In genomic region chr17:68019675-68020450, GRCh38 we compare ENCODE assay signal across 8 cellular contexts. TPM values are rescaled to one million over a fixed set of nuclear protein-coding genes. Genes with fewer than 3 reads are reported as not detected.
A peak's percentile ranks its signal among the peaks of the same experiment; 100 is the strongest.
DNase-seq lines count a peak whose midpoint lies in the region; ATAC-seq, FAIRE-seq and TF ChIP-seq lines count a peak whose summit lies in the region.

No MANE protein-coding gene starts in this region.

- TF ChIP-seq POLR2A in H54 (IDR thresholded peaks at IDR 0.05; ENCODE audit: low read depth, low read length) = peak; percentile 82

- no peak for TF ChIP-seq CTCF in LNCaP clone FGC (IDR thresholded peaks at IDR 0.05; ENCODE audit: control insufficient read depth, extremely low read depth, insufficient read depth)
- TF ChIP-seq CTCF in fibroblast of pulmonary artery (IDR thresholded peaks at IDR 0.05; ENCODE audit: low read length, missing control alignments) = peak; percentile 8

- no peaks in the 10 kb centered on the region for H3K9me3 Mint-ChIP-seq in natural killer cell treated with Interleukin-12 subunit alpha and Interleukin-12 subunit beta and Interleukin-15 and Interleukin-18, amount 100 ng/mL, for 72 hours

- H3K36me3 Mint-ChIP-seq in natural killer cell treated with Interleukin-12 subunit alpha and Interleukin-12 subunit beta and Interleukin-15 and Interleukin-18, amount 100 ng/mL, for 72 hours = no peaks in the 10 kb centered on the region

- DNase-seq in G401 (ENCODE audit: low spot score) (peak; percentile 96), H54 (ENCODE audit: insufficient read length, low spot score) (peak; percentile 94), LNCaP clone FGC (ENCODE audit: low read depth) (peak; percentile 91), RPMI8226 (peak; percentile 96), fibroblast of pulmonary artery (ENCODE audit: low read depth) (peak; percentile 96)
- peak; percentile 98 for DNase-seq in activated T-helper 9 cell treated with anti-CD3 and anti-CD28 coated beads, Interleukin-2, amount 50 U/mL, for 16 hours (ENCODE audit: low read depth)
- DNase-seq in natural killer cell treated with Interleukin-12 subunit alpha and Interleukin-12 subunit beta and Interleukin-15 and Interleukin-18, amount 100 ng/mL, for 72 hours (ENCODE audit: low spot score) = peak; percentile 98
- peak; percentile 94 for DNase-seq in stimulated activated naive CD4-positive, alpha-beta T cell treated with Interleukin-2 at 50 U/mL for 16 hours (lab: John Stamatoyannopoulos, UW)

- peak overlapping the region; percentile 61 for H3K4me3 ChIP-seq in LNCaP clone FGC (ENCODE audit: low read depth, low read length)
- H3K4me3 ChIP-seq in fibroblast of pulmonary artery (replicated peaks; ENCODE audit: low read depth, low read length) = peak overlapping the region; percentile 64

- peaks cover 12 to 15% of the 10 kb centered on the region in 2 donors for H3K4me1 Mint-ChIP-seq in natural killer cell treated with Interleukin-12 subunit alpha and Interleukin-12 subunit beta and Interleukin-15 and Interleukin-18, amount 100 ng/mL, for 72 hours (ENCODE audit: low read depth in 2 of 2)

- in situ Hi-C loops in G401 (cut with HindIII; ENCODE audit: low sequenced_read_pairs) = no loop called here

- ATAC-seq in natural killer cell treated with Interleukin-12 subunit alpha and Interleukin-12 subunit beta and Interleukin-15 and Interleukin-18, amount 100 ng/mL, for 72 hours = peak; percentile 97

- FAIRE-seq in H54 (lab: Jason Lieb, UNC) = peak; percentile 78

- peak overlapping the region; percentile 89 for H3K4me3 Mint-ChIP-seq in natural killer cell treated with Interleukin-12 subunit alpha and Interleukin-12 subunit beta and Interleukin-15 and Interleukin-18, amount 100 ng/mL, for 72 hours

- H3K27me3 Mint-ChIP-seq in natural killer cell treated with Interleukin-12 subunit alpha and Interleukin-12 subunit beta and Interleukin-15 and Interleukin-18, amount 100 ng/mL, for 72 hours = no peaks in the 10 kb centered on the region

- H3K27ac Mint-ChIP-seq in natural killer cell treated with Interleukin-12 subunit alpha and Interleukin-12 subunit beta and Interleukin-15 and Interleukin-18, amount 100 ng/mL, for 72 hours = peak overlapping the region; percentile 89 to 97

RNA-seq across cellular contexts. Expression of gene KPNA2, which starts 15.7 kb away (rescaled TPM):
- total RNA-seq in G401 (2014; rRNA removed; shearing (Covaris generic)) = 148 and 199 TPM in 2 replicates
- 100 to 1,000 TPM; 172 to 218 TPM for total RNA-seq in natural killer cell treated with Interleukin-12 subunit alpha and Interleukin-12 subunit beta and Interleukin-15 and Interleukin-18, amount 100 ng/mL, for 72 hours

RNA-seq across cellular contexts. Expression of gene C17orf58, which starts 23.6 kb away (rescaled TPM):
- 22.6 and 32.6 TPM in 2 replicates for total RNA-seq in G401 (2014; rRNA removed; shearing (Covaris generic))
- 10 to 100 TPM; 19.2 to 24.6 TPM for total RNA-seq in natural killer cell treated with Interleukin-12 subunit alpha and Interleukin-12 subunit beta and Interleukin-15 and Interleukin-18, amount 100 ng/mL, for 72 hours

Comparison
In these comparisons a context has a peak if more than half of its experiments do, and no peak if none do; other contexts are left out.
1. Peak in every context shown above with its lines: DNase-seq, ATAC-seq and H3K4me3 ChIP-seq.